In genomic region chr1:94709891-94710581, GRCh38 we compare ENCODE assay signal across 20 cellular contexts.
DNase-seq lines count a peak whose midpoint lies in the region; ATAC-seq and TF ChIP-seq lines count a peak whose summit lies in the region.
"Had no signal": no experiment of that assay in that cellular context is flagged by ENCODE, and none has a peak within 500 bp of the region (broad histone marks: within the 10 kb centered on the region; RNA-seq: fewer than 3 reads in every experiment).

No MANE protein-coding gene starts in this region.

- peak overlapping the region; percentile 71 to 90 for H3K18ac ChIP-seq in mesenchymal stem cell (ENCODE audit: low read depth in 1 of 2, low read length in 2 of 2)

- no peak overlapping the region for H2AFZ ChIP-seq in mesenchymal stem cell (ENCODE audit: low read depth, low read length)

- H3K36me3 ChIP-seq in mesenchymal stem cell (ENCODE audit: control insufficient read depth in 1 of 2, insufficient read depth in 2 of 2, low read depth in 1 of 2, low read length in 2 of 2) (no peaks in the 10 kb centered on the region), esophagus squamous epithelium (no peaks in the 10 kb centered on the region)
- H3K36me3 ChIP-seq: heart right ventricle, sigmoid colon, thoracic aorta had no signal

- H3K9me3 ChIP-seq in mesenchymal stem cell (ENCODE audit: control insufficient read depth, low read length) (no peaks in the 10 kb centered on the region), esophagus squamous epithelium (no peaks in the 10 kb centered on the region)
- H3K9me3 ChIP-seq: heart right ventricle, mucosa of descending colon, sigmoid colon, thoracic aorta had no signal

- H2BK5ac ChIP-seq in mesenchymal stem cell (ENCODE audit: low read depth, low read length, poor library complexity, severe bottlenecking): no peak overlapping the region

- H3K9ac ChIP-seq in mesenchymal stem cell (ENCODE audit: low read length): no peak overlapping the region

- DNase-seq in EH (ENCODE audit: low read depth) (peak; percentile 90), LoVo (ENCODE audit: low spot score) (peak; percentile 4), dermis microvascular lymphatic vessel endothelial cell (ENCODE audit: low read depth in 2 of 2) (peak; percentile 12 to 73), mesenchymal stem cell (peak; percentile 66), esophagus squamous epithelium (lab: John Stamatoyannopoulos, UW) (no peak), HT-29 (ENCODE audit: low spot score) (no peak)
- DNase-seq: activated CD4-positive, CD25-positive, alpha-beta regulatory T cell; amygdala; heart right ventricle; mucosa of descending colon; NCI-H1048; NCI-H2081 treated with DMSO at 0.1 percent for 48 hours; NCI-H774; nucleus accumbens; sigmoid colon; stimulated activated CD4-positive, alpha-beta T cell treated with anti-CD3 and anti-CD28 coated beads, Interleukin-4, amount 100 ng/mL, for 1 hour; T-helper 2 cell had no signal

- peak overlapping the region; percentile 60 for H4K91ac ChIP-seq in mesenchymal stem cell (ENCODE audit: low read length)

- H3K27me3 ChIP-seq in mesenchymal stem cell (ENCODE audit: control insufficient read depth in 1 of 2, insufficient read depth in 1 of 2, low read length in 2 of 2) (no peaks in the 10 kb centered on the region), esophagus squamous epithelium (no peaks in the 10 kb centered on the region)
- H3K27me3 ChIP-seq: heart right ventricle, sigmoid colon had no signal

- intact Hi-C loops in esophagus squamous epithelium (cut with DNase I): no loop called here

- no peak overlapping the region for H2BK15ac ChIP-seq in mesenchymal stem cell (ENCODE audit: low read depth, poor library complexity, severe bottlenecking)

- peak overlapping the region in 1 of 2 experiments; percentile 73 for H3K14ac ChIP-seq in mesenchymal stem cell (ENCODE audit: low read length in 2 of 2)

- TF ChIP-seq POLR2A in esophagus squamous epithelium (IDR thresholded peaks at IDR 0.05): no peak

- TF ChIP-seq CTCF in esophagus squamous epithelium (IDR thresholded peaks at IDR 0.05): no peak

- H3K4me3 ChIP-seq in mesenchymal stem cell (ENCODE audit: insufficient read depth in 1 of 2, low read depth in 1 of 2, low read length in 2 of 2): no peak overlapping the region
- H3K4me3 ChIP-seq in esophagus squamous epithelium: no peak overlapping the region
- H3K4me3 ChIP-seq: heart right ventricle, mucosa of descending colon, sigmoid colon, thoracic aorta had no signal

- H3K27ac ChIP-seq in mesenchymal stem cell (ENCODE audit: low read length, poor library complexity, severe bottlenecking) (no peak overlapping the region), esophagus squamous epithelium (no peak overlapping the region)
- H3K27ac ChIP-seq: heart right ventricle, thoracic aorta had no signal

- H2BK12ac ChIP-seq in mesenchymal stem cell (ENCODE audit: low read length in 2 of 2): peak overlapping the region; percentile 60 to 85

- no peak for ATAC-seq in GM18511 (IDR thresholded peaks at IDR 0.05; ENCODE audit: unreplicated experiment)
- ATAC-seq in GM21367 (IDR thresholded peaks at IDR 0.05; ENCODE audit: unreplicated experiment): no peak
- ATAC-seq: mucosa of descending colon had no signal

- H3K23ac ChIP-seq in mesenchymal stem cell (ENCODE audit: low read length in 2 of 2): no peak overlapping the region

- peak overlapping the region; percentile 79 to 81 for H3K4ac ChIP-seq in mesenchymal stem cell (ENCODE audit: low read depth in 1 of 2, low read length in 2 of 2)

- peak overlapping the region; percentile 73 for H2BK120ac ChIP-seq in mesenchymal stem cell (ENCODE audit: low read depth, low read length)

- WGBS in mesenchymal stem cell: 37% methylated on average over 8 of the region's 8 CpGs
- 62 to 74% methylated on average over 6 to 8 of the region's 8 CpGs for WGBS in esophagus squamous epithelium, 2 donors

- peaks cover 16% of the 10 kb centered on the region for H3K4me1 ChIP-seq in mesenchymal stem cell (ENCODE audit: control insufficient read depth, insufficient read depth, low read depth, low read length)
- peaks cover 0 to 17% (median 4%) of the 10 kb centered on the region in 3 donors for H3K4me1 ChIP-seq in esophagus squamous epithelium

- H2AK5ac ChIP-seq in mesenchymal stem cell (ENCODE audit: low read length, severe bottlenecking): no peak overlapping the region

- H4K8ac ChIP-seq in mesenchymal stem cell (ENCODE audit: low read length): peak overlapping the region; percentile 54

- no peaks in the 10 kb centered on the region for H3K79me1 ChIP-seq in mesenchymal stem cell (replicated peaks; ENCODE audit: low read length, poor library complexity, severe bottlenecking)

- no peak overlapping the region for H3K4me2 ChIP-seq in mesenchymal stem cell (ENCODE audit: low read length, poor library complexity, severe bottlenecking)

Comparison
In these comparisons a context has a peak if more than half of its experiments do, and no peak if none do; other contexts are left out.
1. DNase-seq: peak in EH (single experiment), LoVo (single experiment), dermis microvascular lymphatic vessel endothelial cell (2 of 2) and mesenchymal stem cell (single experiment); none in esophagus squamous epithelium (single experiment) and HT-29 (single experiment).